ENCODE assay signal across 2 cellular contexts in genomic region chrX:41481264-41482109, GRCh38.
TF ChIP-seq lines count a peak whose summit lies in the region.

No MANE protein-coding gene starts in this region.

TF ChIP-seq in IMR-90, 13 proteins besides CTCF, POLR2A, EP300 and RAD21:
- no peak for TF ChIP-seq USF2 (IDR thresholded peaks at IDR 0.05; ENCODE audit: low read depth, low read length)
- TF ChIP-seq FOS (IDR thresholded peaks at IDR 0.05; ENCODE audit: low read depth, low read length) = no peak
- no peak for TF ChIP-seq SMC3 (IDR thresholded peaks at IDR 0.05; ENCODE audit: low read depth, low read length)
- no peak for TF ChIP-seq BHLHE40 (IDR thresholded peaks at IDR 0.05; ENCODE audit: low read depth, low read length)
- TF ChIP-seq MAZ (IDR thresholded peaks at IDR 0.05; ENCODE audit: borderline replicate concordance, low read depth, low read length) = no peak
- TF ChIP-seq RFX5 (IDR thresholded peaks at IDR 0.05; ENCODE audit: low read depth, low read length) = no peak
- no peak for TF ChIP-seq MXI1 (IDR thresholded peaks at IDR 0.05; ENCODE audit: borderline replicate concordance, low read depth, low read length)
- no peak for TF ChIP-seq CHD1 (IDR thresholded peaks at IDR 0.05; ENCODE audit: low read depth, low read length)
- TF ChIP-seq CEBPB (IDR thresholded peaks at IDR 0.05; ENCODE audit: low read depth, low read length) = no peak

TF ChIP-seq in GM12878, 131 proteins besides CTCF, POLR2A, EP300 and RAD21:
- TF ChIP-seq SMC3 (IDR thresholded peaks at IDR 0.05; ENCODE audit: borderline replicate concordance, low read length) (peak; percentile 38; the same call in 1 of the 2 replicates), RUNX3 (IDR thresholded peaks at IDR 0.05; ENCODE audit: low read length) (0 out of 2 replicates have a peak, but pooled peaks have one; percentile 6), ZNF622 (IDR thresholded peaks at IDR 0.05) (no peak)
